Comparison of ENCODE assay signal across 1 cellular context in genomic region chr17:64039106-64039400, GRCh38.
TF ChIP-seq lines count a peak whose summit lies in the region.

No MANE protein-coding gene starts in this region.

TF ChIP-seq in K562, 482 proteins besides CTCF, POLR2A, EP300 and RAD21:
- TF ChIP-seq MLLT1 (IDR thresholded peaks at IDR 0.05) (no peak), MAFF (IDR thresholded peaks at IDR 0.05; ENCODE audit: low read length) (peak; percentile 33; the same call in 1 of the 2 replicates), RERE (CRISPR knock-in tag; IDR thresholded peaks at IDR 0.05; ENCODE audit: borderline replicate concordance) (no peak), ZNF583 (CRISPR knock-in tag; IDR thresholded peaks at IDR 0.05) (no peak), ZNF316 (IDR thresholded peaks at IDR 0.05) (0 out of 2 replicates have a peak, but pooled peaks have one; percentile 19), HNRNPH1 (optimal IDR thresholded peaks at IDR 0.05; ENCODE audit: low read depth, low read length) (no peak), PHTF2 (CRISPR knock-in tag; IDR thresholded peaks at IDR 0.05) (no peak), ZNF609 (CRISPR knock-in tag; IDR thresholded peaks at IDR 0.05; ENCODE audit: borderline replicate concordance) (no peak), THAP12 (CRISPR knock-in tag; IDR thresholded peaks at IDR 0.05) (no peak), YBX1 (IDR thresholded peaks at IDR 0.05) (no peak)
